In the genomic region with DNA sequence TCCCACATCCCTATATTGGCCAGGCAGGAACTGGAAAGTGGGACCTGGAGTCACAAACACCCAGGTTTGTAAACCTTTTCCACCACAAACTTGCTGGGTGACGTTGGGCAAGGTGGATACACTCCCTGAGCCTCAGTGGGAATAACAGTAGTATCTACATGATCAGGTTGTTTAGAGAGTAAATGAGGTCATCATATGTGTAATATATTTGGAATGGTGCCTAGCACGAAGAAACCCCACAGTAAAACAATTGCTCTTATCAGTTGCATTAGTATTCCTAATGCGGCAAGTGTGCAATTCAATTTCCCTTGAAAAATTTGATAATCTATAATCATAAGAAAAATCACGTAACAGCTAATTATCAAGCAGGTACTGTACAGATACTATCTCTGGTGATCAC, we compare ENCODE assay signal across 18 cellular contexts. TPM values are rescaled to one million over a fixed set of nuclear protein-coding genes. Genes with fewer than 3 reads are reported as not detected.
DNase-seq lines count a peak whose midpoint lies in the region; ATAC-seq, FAIRE-seq and TF ChIP-seq lines count a peak whose summit lies in the region.
"Had no signal": no experiment of that assay in that cellular context is flagged by ENCODE, and none has a peak within 500 bp of the region (broad histone marks: within the 10 kb centered on the region; RNA-seq: fewer than 3 reads in every experiment).

No MANE protein-coding gene starts in this region.

- FAIRE-seq in pancreas (lab: Jason Lieb, UNC) = no peak
- FAIRE-seq: kidney had no signal

- H3K4me1 ChIP-seq in pancreas = peaks cover 0 to 9% (median 9%) of the 10 kb centered on the region in 3 donors
- H3K4me1 ChIP-seq: BE2C, testis had no signal

- H3K4me3 ChIP-seq in epithelial cell of esophagus (ENCODE audit: low read length) (no peak overlapping the region), pancreas (no peak overlapping the region)
- H3K4me3 ChIP-seq: coronary artery, mucosa of descending colon, testis had no signal

- POLR2A ChIA-PET in RWPE1 (lab: Yijun Ruan, JAX; ENCODE audit: low non-redundant PET) = no interaction called here

- 41 to 44% methylated on average over 4 of the region's 4 CpGs for WGBS in pancreas, 2 donors

- H3K27me3 ChIP-seq in pancreas = no peaks in the 10 kb centered on the region
- H3K27me3 ChIP-seq: BE2C, testis had no signal

- no peak for TF ChIP-seq CTCF in RWPE1 (conservative IDR thresholded peaks at IDR 0.05; ENCODE audit: low read depth)
- no peak for TF ChIP-seq CTCF in epithelial cell of esophagus (IDR thresholded peaks at IDR 0.05; ENCODE audit: insufficient read depth, low read depth, low read length, missing control alignments)
- no peak for TF ChIP-seq CTCF in pancreas (IDR thresholded peaks at IDR 0.05)

- H3K27ac ChIP-seq in RWPE1 = no peak overlapping the region
- no peak overlapping the region for H3K27ac ChIP-seq in pancreas
- H3K27ac ChIP-seq: coronary artery, testis had no signal

- no peaks in the 10 kb centered on the region for H3K9me3 ChIP-seq in pancreas
- H3K9me3 ChIP-seq: BE2C, mucosa of descending colon, testis had no signal

- intact Hi-C loops in pancreas (cut with DNase I) = no loop called here

- peak in 3 of 4 donors; percentile 38 to 66 (median 57) for ATAC-seq in pancreas
- ATAC-seq: HCT116, mucosa of descending colon had no signal

- DNase-seq in HCEC 1CT = peak; percentile 55
- peak; percentile 17 for DNase-seq in RWPE1 (ENCODE audit: low spot score)
- DNase-seq in epithelial cell of esophagus (ENCODE audit: low read depth) = peak; percentile 81
- no peak for DNase-seq in pancreas
- no peak for DNase-seq in NCI-H2029 (lab: John Stamatoyannopoulos, UW)
- DNase-seq in KG1 (lab: John Stamatoyannopoulos, UW) = no peak
- no peak for DNase-seq in activated CD4-positive, CD25-positive, alpha-beta regulatory T cell treated with anti-CD3 and anti-CD28 coated beads, Interleukin-2, amount 50 U/mL, for 72 hours
- DNase-seq: activated B cell treated with CpG ODN at 0.5 μM for 24 hours; activated CD8-positive, alpha-beta memory T cell treated with anti-CD3 and anti-CD28 coated beads for 24 hours; BE2C; kidney; mucosa of descending colon; NCI-H524 treated with DMSO at 0.1 percent for 48 hours; OCI-M1; stimulated activated CD4-positive, alpha-beta T cell treated with anti-CD3 and anti-CD28 coated beads, Interleukin-4, amount 100 ng/mL, for 1 hour; testis had no signal

- CTCF ChIA-PET in RWPE1 (lab: Yijun Ruan, JAX) = no interaction called here

- no peaks in the 10 kb centered on the region for H3K36me3 ChIP-seq in pancreas
- H3K36me3 ChIP-seq: BE2C had no signal

RNA-seq across cellular contexts. Expression of a gene that starts 51.9 kb away (rescaled TPM):
- 10 to 100 TPM in 3 of 6 donors, 1 to 10 TPM in 3; 7.5 to 14.0 (median 9.8) TPM for total RNA-seq in pancreas
- polyA plus RNA-seq in pancreas = 1 to 10 TPM; 3.8 to 5.1 TPM

Comparison
In these comparisons a context has a peak if more than half of its experiments do, and no peak if none do; other contexts are left out.
1. DNase-seq: peak in HCEC 1CT (single experiment), RWPE1 (single experiment) and epithelial cell of esophagus (single experiment); none in pancreas (0 of 6), NCI-H2029 (single experiment), KG1 (single experiment) and activated CD4-positive, CD25-positive, alpha-beta regulatory T cell treated with anti-CD3 and anti-CD28 coated beads, Interleukin-2, amount 50 U/mL, for 72 hours (single experiment).